ENCODE assay signal across 8 cellular contexts in genomic region chrX:48695524-48695875, GRCh38. TPM values are rescaled to one million over a fixed set of nuclear protein-coding genes. Genes with fewer than 3 reads are reported as not detected.
DNase-seq lines count a peak whose midpoint lies in the region; ATAC-seq and TF ChIP-seq lines count a peak whose summit lies in the region.

No MANE protein-coding gene starts in this region.

- no peaks in the 10 kb centered on the region for H3K27me3 ChIP-seq in esophagus (ENCODE audit: control insufficient read depth in 1 of 2, insufficient read depth in 2 of 2, low read length in 2 of 2)

- ATAC-seq in GM21515 (IDR thresholded peaks at IDR 0.05; ENCODE audit: unreplicated experiment) (no peak), HG03095 (IDR thresholded peaks at IDR 0.05; ENCODE audit: unreplicated experiment) (no peak)

- no peaks in the 10 kb centered on the region for H3K9me3 ChIP-seq in esophagus (ENCODE audit: control insufficient read depth in 2 of 2, insufficient read depth in 1 of 2, low read depth in 1 of 2, low read length in 1 of 2)

- H3K27ac ChIP-seq in esophagus (ENCODE audit: low read depth in 2 of 2, low read length in 1 of 2), result peak overlapping the region; percentile 91 to 93

- H3K36me3 ChIP-seq in esophagus (ENCODE audit: control insufficient read depth in 2 of 2, insufficient read depth in 2 of 2, low read length in 1 of 2), result peaks cover 0 to 6% of the 10 kb centered on the region in 2 donors

- WGBS in esophagus, 2 donors, result 21 to 49% methylated on average over 14 of the region's 14 CpGs

- H3K4me1 ChIP-seq in esophagus (ENCODE audit: control insufficient read depth in 2 of 2, insufficient read depth in 2 of 2, low read length in 1 of 2), result peaks cover 0 to 8% of the 10 kb centered on the region in 2 donors

- DNase-seq in GM12865 (ENCODE audit: low read depth), result no peak
- DNase-seq in RKO (ENCODE audit: low spot score), result peak; percentile 62
- peak; percentile 22 for DNase-seq in renal cortical epithelial cell (ENCODE audit: low read depth)
- no peak for DNase-seq in foreskin melanocyte
- DNase-seq in MV-4-11 (lab: John Stamatoyannopoulos, UW), result no peak

- H3K4me3 ChIP-seq in GM12865 (ENCODE audit: low read depth, low read length), result peak overlapping the region; percentile 53
- peak overlapping the region in 1 of 2 donors; percentile 60 for H3K4me3 ChIP-seq in esophagus (ENCODE audit: low read depth in 1 of 2, low read length in 2 of 2)

- no peak for TF ChIP-seq CTCF in GM12865 (IDR thresholded peaks at IDR 0.05; ENCODE audit: insufficient read depth, low read depth, low read length, missing control alignments)

RNA-seq across cellular contexts. Expression of gene SUV39H1, which starts 1.0 kb away (rescaled TPM):
- 1 to 10 TPM; 5.6 to 5.8 TPM for polyA plus RNA-seq in esophagus
- total RNA-seq in renal cortical epithelial cell, result 1.9 and 4.3 TPM in 2 replicates

RNA-seq across cellular contexts. Expression of gene WAS, which starts 11.9 kb away (rescaled TPM):
- polyA plus RNA-seq in esophagus, result 1 to 10 TPM; 1.7 to 1.8 TPM
- total RNA-seq in renal cortical epithelial cell, result 0.30 TPM in 1 of 2 replicates, not detected in the other

Comparison
In these comparisons a context has a peak if more than half of its experiments do, and no peak if none do; other contexts are left out.
1. DNase-seq: peak in RKO (single experiment) and renal cortical epithelial cell (single experiment); none in GM12865 (single experiment), foreskin melanocyte (single experiment) and MV-4-11 (single experiment).